30 cellular contexts compared by ENCODE assay signal in genomic region chr1:12071892-12072291, GRCh38. TPM values are rescaled to one million over a fixed set of nuclear protein-coding genes. Genes with fewer than 3 reads are reported as not detected.
"Had no signal": no experiment of that assay in that cellular context is flagged by ENCODE, and none has a peak within 500 bp of the region (broad histone marks: within the 10 kb centered on the region; RNA-seq: fewer than 3 reads in every experiment).

No MANE protein-coding gene starts in this region.

- H3K4me1 ChIP-seq: ascending aorta, foreskin keratinocyte, gastrocnemius medialis had no signal

- H3K27me3 ChIP-seq: ascending aorta, brain microvascular endothelial cell had no signal

- H3K36me3 ChIP-seq: ascending aorta, brain microvascular endothelial cell, esophagus muscularis mucosa, gastrocnemius medialis, heart left ventricle had no signal

- H3K27ac ChIP-seq: ascending aorta, brain microvascular endothelial cell, coronary artery, dorsolateral prefrontal cortex, esophagus muscularis mucosa, foreskin keratinocyte, gastrocnemius medialis, heart left ventricle had no signal

- DNase-seq: activated CD4-positive, alpha-beta T cell treated with anti-CD3 and anti-CD28 coated beads for 1 hour; activated CD4-positive, alpha-beta T cell treated with anti-CD3 and anti-CD28 coated beads for 4 hours; activated CD4-positive, alpha-beta T cell treated with anti-CD3 and anti-CD28 coated beads, Interleukin-2, amount 10 ng/mL, durations not matched to agents 7 days and 5 days; activated CD4-positive, alpha-beta T cell treated with anti-CD3 and anti-CD28 coated beads, Interleukin-2, amount 50 U/mL, for 4 hours; activated CD8-positive, alpha-beta memory T cell treated with anti-CD3 and anti-CD28 coated beads, Interleukin-2, amount 10 ng/mL, durations not matched to agents 7 days and 5 days; activated CD8-positive, alpha-beta memory T cell treated with anti-CD3 and anti-CD28 coated beads, Interleukin-2, amount 50 U/mL, for 4 hours; activated CD8-positive, alpha-beta T cell treated with anti-CD3 and anti-CD28 coated beads, Interleukin-2, amount 10 ng/mL, durations not matched to agents 7 days and 5 days; activated gamma-delta T cell; activated naive CD4-positive, alpha-beta T cell; activated naive CD4-positive, alpha-beta T cell treated with anti-CD3 and anti-CD28 coated beads, Interleukin-2, amount 10 ng/mL, durations not matched to agents 7 days and 5 days; activated naive CD8-positive, alpha-beta T cell treated with anti-CD3 and anti-CD28 coated beads, Interleukin-2, amount 10 ng/mL, durations not matched to agents 7 days and 5 days; activated T-cell treated with anti-CD3 and anti-CD28 coated beads, Interleukin-2, amount 50 U/mL, for 1 hour; activated T-cell treated with anti-CD3 and anti-CD28 coated beads, Interleukin-2, amount 50 U/mL, for 48 hours; brain microvascular endothelial cell; dorsolateral prefrontal cortex; effector memory CD4-positive, alpha-beta T cell; endodermal cell; erythroblast; foreskin keratinocyte; gastrocnemius medialis; glutamatergic neuron; heart left ventricle; T-helper 2 cell had no signal

- H3K4me3 Mint-ChIP-seq: activated CD4-positive, alpha-beta T cell treated with anti-CD3 and anti-CD28 coated beads, Interleukin-2, amount 10 ng/mL, durations not matched to agents 7 days and 5 days; activated CD8-positive, alpha-beta memory T cell treated with anti-CD3 and anti-CD28 coated beads, Interleukin-2, amount 10 ng/mL, durations not matched to agents 7 days and 5 days; activated CD8-positive, alpha-beta T cell treated with anti-CD3 and anti-CD28 coated beads, Interleukin-2, amount 10 ng/mL, durations not matched to agents 7 days and 5 days; activated naive CD4-positive, alpha-beta T cell treated with anti-CD3 and anti-CD28 coated beads, Interleukin-2, amount 10 ng/mL, durations not matched to agents 7 days and 5 days; activated naive CD8-positive, alpha-beta T cell treated with anti-CD3 and anti-CD28 coated beads, Interleukin-2, amount 10 ng/mL, durations not matched to agents 7 days and 5 days; central memory CD8-positive, alpha-beta T cell; dendritic cell treated with granulocyte-macrophage colony-stimulating factor and Interleukin-4, amounts not matched to agents 40 ng/mL and 50 ng/mL, for 4 days; endodermal cell had no signal

- H3K4me3 ChIP-seq: ascending aorta, coronary artery, dorsolateral prefrontal cortex, esophagus muscularis mucosa, gastrocnemius medialis, heart left ventricle had no signal

- H3K27ac Mint-ChIP-seq: activated CD4-positive, alpha-beta T cell treated with anti-CD3 and anti-CD28 coated beads, Interleukin-2, amount 10 ng/mL, durations not matched to agents 7 days and 5 days; activated CD8-positive, alpha-beta memory T cell treated with anti-CD3 and anti-CD28 coated beads, Interleukin-2, amount 10 ng/mL, durations not matched to agents 7 days and 5 days; activated CD8-positive, alpha-beta T cell treated with anti-CD3 and anti-CD28 coated beads, Interleukin-2, amount 10 ng/mL, durations not matched to agents 7 days and 5 days; activated naive CD4-positive, alpha-beta T cell treated with anti-CD3 and anti-CD28 coated beads, Interleukin-2, amount 10 ng/mL, durations not matched to agents 7 days and 5 days; activated naive CD4-positive, alpha-beta T cell treated with anti-CD3 and anti-CD28 coated beads, Interleukin-2, amount 50 U/mL, for 72 hours; activated naive CD8-positive, alpha-beta T cell treated with anti-CD3 and anti-CD28 coated beads, Interleukin-2, amount 10 ng/mL, durations not matched to agents 7 days and 5 days; dendritic cell treated with granulocyte-macrophage colony-stimulating factor and Interleukin-4, amounts not matched to agents 40 ng/mL and 50 ng/mL, for 4 days; endodermal cell had no signal

- FAIRE-seq: bronchial epithelial cell had no signal

- H3K9me3 Mint-ChIP-seq: activated CD4-positive, alpha-beta T cell treated with anti-CD3 and anti-CD28 coated beads, Interleukin-2, amount 10 ng/mL, durations not matched to agents 7 days and 5 days; activated naive CD4-positive, alpha-beta T cell treated with anti-CD3 and anti-CD28 coated beads, Interleukin-2, amount 10 ng/mL, durations not matched to agents 7 days and 5 days; activated naive CD4-positive, alpha-beta T cell treated with anti-CD3 and anti-CD28 coated beads, Interleukin-2, amount 50 U/mL, for 72 hours; activated naive CD8-positive, alpha-beta T cell treated with anti-CD3 and anti-CD28 coated beads, Interleukin-2, amount 10 ng/mL, durations not matched to agents 7 days and 5 days; central memory CD8-positive, alpha-beta T cell; dendritic cell treated with granulocyte-macrophage colony-stimulating factor and Interleukin-4, amounts not matched to agents 40 ng/mL and 50 ng/mL, for 4 days; endodermal cell had no signal

- H3K9me3 ChIP-seq: ascending aorta, esophagus muscularis mucosa, gastrocnemius medialis had no signal

- H3K36me3 Mint-ChIP-seq: activated naive CD4-positive, alpha-beta T cell treated with anti-CD3 and anti-CD28 coated beads, Interleukin-2, amount 10 ng/mL, durations not matched to agents 7 days and 5 days; activated naive CD8-positive, alpha-beta T cell treated with anti-CD3 and anti-CD28 coated beads, Interleukin-2, amount 10 ng/mL, durations not matched to agents 7 days and 5 days had no signal

RNA-seq across cellular contexts. Expression of gene TNFRSF8, which starts 8.8 kb away (rescaled TPM):
- total RNA-seq: bronchial epithelial cell had no signal
